In the genomic region with DNA sequence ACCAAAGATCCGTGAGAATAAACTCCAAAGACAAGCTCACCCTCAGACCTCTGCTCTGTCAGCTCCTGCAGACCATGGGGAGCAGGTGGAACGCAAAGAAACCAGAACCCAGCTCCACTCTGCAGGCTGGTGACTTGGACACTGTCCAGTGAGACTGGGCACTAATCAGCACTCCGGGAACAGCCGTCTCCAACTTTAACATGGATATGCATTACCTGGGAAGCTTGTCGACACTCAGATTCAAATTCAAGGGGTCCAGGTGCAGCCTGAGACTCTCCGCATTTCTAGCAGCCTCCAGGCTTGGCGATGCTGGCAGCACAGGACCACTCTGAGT, we compare ENCODE assay signal across 28 cellular contexts. TPM values are rescaled to one million over a fixed set of nuclear protein-coding genes. Genes with fewer than 3 reads are reported as not detected.
"Had no signal": no experiment of that assay in that cellular context is flagged by ENCODE, and none has a peak within 500 bp of the region (broad histone marks: within the 10 kb centered on the region; RNA-seq: fewer than 3 reads in every experiment).

No MANE protein-coding gene starts in this region.

- DNase-seq: effector CD4-positive, alpha-beta T cell; foreskin fibroblast; gastrocnemius medialis; head of caudate nucleus; hippocampal formation; kidney glomerular epithelial cell; mammary epithelial cell; mesendoderm; midbrain; naive thymus-derived CD4-positive, alpha-beta T cell; nucleus accumbens; psoas muscle; right lobe of liver; stimulated activated CD4-positive, alpha-beta T cell treated with anti-CD3 and anti-CD28 coated beads, Interleukin-12 subunit alpha, Interleukin-12 subunit beta, amount 100 ng/mL, for 4 hours; stimulated activated CD4-positive, alpha-beta T cell treated with anti-CD3 and anti-CD28 coated beads, Interleukin-1b, Interleukin-23, amount 100 ng/mL, for 48 hours; stimulated activated CD4-positive, alpha-beta T cell treated with anti-CD3 and anti-CD28 coated beads, Interleukin-4, amount 100 ng/mL, for 1 hour; stimulated activated CD8-positive, alpha-beta memory T cell treated with anti-CD3 and anti-CD28 coated beads, Interleukin-4, amount 100 ng/mL, for 48 hours; stimulated activated naive CD4-positive, alpha-beta T cell; stimulated activated naive CD8-positive, alpha-beta T cell treated with anti-CD3 and anti-CD28 coated beads, Interleukin-15, amount 100 ng/mL, for 72 hours; transverse colon had no signal

- H3K27ac Mint-ChIP-seq: naive thymus-derived CD4-positive, alpha-beta T cell; nephron; stimulated activated naive CD8-positive, alpha-beta T cell treated with anti-CD3 and anti-CD28 coated beads, Interleukin-15, amount 100 ng/mL, for 72 hours had no signal

- H3K4me3 ChIP-seq: dorsolateral prefrontal cortex, gastrocnemius medialis, psoas muscle, right lobe of liver, smooth muscle cell, suprapubic skin, transverse colon, vagina had no signal

- H3K36me3 ChIP-seq: transverse colon had no signal

- H3K4me1 ChIP-seq: psoas muscle, right lobe of liver, suprapubic skin, transverse colon, vagina had no signal

- H3K4me1 Mint-ChIP-seq: nephron had no signal

- H3K27me3 ChIP-seq: dorsolateral prefrontal cortex, gastrocnemius medialis, right lobe of liver, suprapubic skin, transverse colon, vagina had no signal

- H3K9me3 Mint-ChIP-seq: naive thymus-derived CD4-positive, alpha-beta T cell; stimulated activated naive CD8-positive, alpha-beta T cell treated with anti-CD3 and anti-CD28 coated beads, Interleukin-15, amount 100 ng/mL, for 72 hours had no signal

- ATAC-seq: esophagus mucosa; gastrocnemius medialis; naive thymus-derived CD4-positive, alpha-beta T cell; psoas muscle; right lobe of liver; stimulated activated naive CD8-positive, alpha-beta T cell treated with anti-CD3 and anti-CD28 coated beads, Interleukin-15, amount 100 ng/mL, for 72 hours had no signal

- H3K27ac ChIP-seq: epithelial cell of prostate, gastrocnemius medialis, psoas muscle, right lobe of liver, suprapubic skin, transverse colon, vagina had no signal

- H3K27me3 Mint-ChIP-seq: naive thymus-derived CD4-positive, alpha-beta T cell; stimulated activated naive CD8-positive, alpha-beta T cell treated with anti-CD3 and anti-CD28 coated beads, Interleukin-15, amount 100 ng/mL, for 72 hours had no signal

- H3K4me3 Mint-ChIP-seq: naive thymus-derived CD4-positive, alpha-beta T cell; nephron; stimulated activated naive CD8-positive, alpha-beta T cell treated with anti-CD3 and anti-CD28 coated beads, Interleukin-15, amount 100 ng/mL, for 72 hours had no signal

- H3K9me3 ChIP-seq: gastrocnemius medialis, psoas muscle, right lobe of liver, suprapubic skin, transverse colon, vagina had no signal

RNA-seq across cellular contexts. Expression of a gene that starts 25.1 kb away (rescaled TPM):
- total RNA-seq: osteocyte, smooth muscle cell had no signal
